Comparison of ENCODE assay signal across 8 cellular contexts in the genomic region with DNA sequence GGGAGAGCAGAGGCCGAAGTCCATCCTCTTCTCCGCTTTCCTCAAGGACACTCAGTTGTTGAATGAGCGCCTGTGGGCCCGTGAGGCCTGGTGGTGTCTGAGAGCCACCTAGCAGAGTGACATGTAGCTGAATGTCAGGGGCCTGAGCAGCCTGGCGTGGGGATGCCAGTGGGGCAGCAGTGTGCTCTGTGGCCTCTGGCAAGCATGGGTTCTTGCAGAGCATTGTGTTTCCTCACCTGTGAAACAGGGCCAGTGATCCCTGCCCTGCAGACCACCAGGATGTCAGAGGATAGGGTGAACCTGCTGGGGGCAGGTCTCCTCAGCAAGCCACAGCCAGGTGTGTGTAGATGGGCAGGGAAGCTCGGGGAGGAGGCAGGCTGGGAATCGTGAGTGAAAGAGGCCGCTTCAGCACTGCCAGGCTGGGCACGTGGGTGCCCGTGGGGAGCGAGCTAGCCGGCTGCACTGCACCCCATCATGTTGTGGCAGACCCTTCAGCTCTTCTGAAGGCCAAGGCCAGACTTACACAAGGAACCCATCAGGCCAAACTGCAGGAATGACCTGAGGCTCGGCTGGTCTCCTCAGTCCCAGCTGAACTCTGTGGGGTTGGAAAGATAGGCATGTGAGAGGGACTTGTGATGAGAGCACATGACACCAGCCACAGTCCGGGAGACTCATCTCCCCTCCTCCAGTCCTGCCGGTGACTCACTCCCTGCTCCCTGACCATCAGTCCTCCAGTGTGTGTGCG. TPM values are rescaled to one million over a fixed set of nuclear protein-coding genes. Genes with fewer than 3 reads are reported as not detected.
DNase-seq lines count a peak whose midpoint lies in the region; ATAC-seq and TF ChIP-seq lines count a peak whose summit lies in the region.

No MANE protein-coding gene starts in this region.

- H3K79me2 ChIP-seq in mammary epithelial cell (ENCODE audit: insufficient read depth, low read length), result peaks cover 100% of the 10 kb centered on the region

- dilution Hi-C loops in mammary epithelial cell (cut with HindIII; ENCODE audit: low sequenced_read_pairs), result no loop called here

- H2AFZ ChIP-seq in mammary epithelial cell (ENCODE audit: low read depth, low read length), result no peak overlapping the region

- no peaks in the 10 kb centered on the region for H4K20me1 ChIP-seq in mammary epithelial cell (ENCODE audit: insufficient read depth, low read length)

- H3K27ac Mint-ChIP-seq in IgD-negative memory B cell, result peak overlapping the region; percentile 13 to 70 (median 59)

- no TSS peak for BruUV-seq in mammary epithelial cell (replicated peaks; lab: Mats Ljungman, UMichigan)

- no peaks in the 10 kb centered on the region for H3K27me3 ChIP-seq in mammary epithelial cell (ENCODE audit: insufficient read depth, low read length)

- no peaks in the 10 kb centered on the region for H3K27me3 Mint-ChIP-seq in IgD-negative memory B cell

- intact Hi-C loops in mammary epithelial cell (cut with micrococcal nuclease), result no loop called here

- H3K4me2 ChIP-seq in mammary epithelial cell (ENCODE audit: insufficient read depth, low read depth, low read length), result peak overlapping the region; percentile 55

- no peak overlapping the region for H3K9ac ChIP-seq in mammary epithelial cell (ENCODE audit: insufficient read depth, low read length)

- H3K9me3 ChIP-seq in mammary epithelial cell (replicated peaks; ENCODE audit: insufficient read depth, low read length), result no peaks in the 10 kb centered on the region

- H3K36me3 Mint-ChIP-seq in IgD-negative memory B cell, result peaks cover 5% of the 10 kb centered on the region

- TF ChIP-seq CTCF in AG10803 (conservative IDR thresholded peaks at IDR 0.05; ENCODE audit: low read length) (no peak), mammary epithelial cell (conservative IDR thresholded peaks at IDR 0.05 in 1 of 2, IDR thresholded peaks at IDR 0.05 in 1 of 2; ENCODE audit: extremely low read depth in 1 of 2, insufficient read depth in 1 of 2, low read depth in 1 of 2, low read length in 2 of 2) (no peak)

- WGBS in mammary epithelial cell (ENCODE audit: low coverage, missing lambda C conversion rate), result 71% methylated on average over 15 of the region's 16 CpGs

- DNase-seq in AG10803 (ENCODE audit: low read depth) (peak; percentile 92), mammary epithelial cell (peak; percentile 86), kidney tubule cell (ENCODE audit: low spot score) (peak; percentile 94)

- H3K4me3 Mint-ChIP-seq in IgD-negative memory B cell, result peak overlapping the region in 2 of 4 donors; percentile 22 to 76

- H3K4me1 Mint-ChIP-seq in IgD-negative memory B cell, result peaks cover 28 to 53% (median 30%) of the 10 kb centered on the region in 3 donors

- ATAC-seq in GM18511 (IDR thresholded peaks at IDR 0.05; ENCODE audit: unreplicated experiment), result no peak
- ATAC-seq in GM21529 (IDR thresholded peaks at IDR 0.05; ENCODE audit: unreplicated experiment), result no peak
- no peak for ATAC-seq in GM19463 (IDR thresholded peaks at IDR 0.05; ENCODE audit: unreplicated experiment)

- H3K4me3 ChIP-seq in AG10803 (ENCODE audit: low read length) (peak overlapping the region; percentile 22; the same call in 1 of the 2 replicates), mammary epithelial cell (replicated peaks in 1 of 3; ENCODE audit: insufficient read depth in 1 of 3, low read depth in 2 of 3, low read length in 3 of 3) (no peak overlapping the region)

- peaks cover 41% of the 10 kb centered on the region for H3K4me1 ChIP-seq in mammary epithelial cell (ENCODE audit: insufficient read depth, low read length)

- no peaks in the 10 kb centered on the region for H3K9me3 Mint-ChIP-seq in IgD-negative memory B cell

- no peaks in the 10 kb centered on the region for H3K36me3 ChIP-seq in mammary epithelial cell (ENCODE audit: insufficient read depth, low read length)

- CTCF ChIA-PET in mammary epithelial cell (lab: Charles Lee; ENCODE audit: low non-redundant PET), result interaction anchor here (0.6 kb wide), 1 partner anchor 59 kb away, joined by 3 read pairs; a partner anchor contains a TSS

- in situ Hi-C loops in mammary epithelial cell (cut with MboI; ENCODE audit: low sequenced_read_pairs in 2 of 2), result no loop called here

- H3K27ac ChIP-seq in mammary epithelial cell (ENCODE audit: insufficient read depth, low read depth, low read length), result no peak overlapping the region
- H3K27ac ChIP-seq in temporal lobe (ENCODE audit: low read depth, low read length), result peak overlapping the region; percentile 88

RNA-seq across cellular contexts. Expression of a gene that starts 5.0 kb away (rescaled TPM):
- polyA plus RNA-seq in IgD-negative memory B cell, result 2.3 TPM
- total RNA-seq in mammary epithelial cell, result 10 to 100 TPM; 32.9 to 48.0 TPM
- polyA plus RNA-seq in mammary epithelial cell, result 15.2 TPM
- 15.8 TPM for polyA minus RNA-seq in mammary epithelial cell
- total RNA-seq in temporal lobe, result 18.9 TPM

RNA-seq across cellular contexts. Expression of a gene that starts 18.9 kb away (rescaled TPM):
- 115 TPM for polyA plus RNA-seq in IgD-negative memory B cell
- 10 to 100 TPM in 1 of 2 donors, 1 to 10 TPM in 1; 9.5 to 18.6 TPM for total RNA-seq in mammary epithelial cell
- polyA plus RNA-seq in mammary epithelial cell, result 41.3 TPM
- polyA minus RNA-seq in mammary epithelial cell, result 4.1 TPM
- total RNA-seq in temporal lobe, result 5.9 TPM

RNA-seq across cellular contexts. Expression of a gene that starts 21.7 kb away (rescaled TPM):
- 74.4 TPM for polyA plus RNA-seq in IgD-negative memory B cell
- total RNA-seq in mammary epithelial cell, result under 1 TPM in 1 of 2 donors, not detected in 1; 0.66 TPM
- polyA plus RNA-seq in mammary epithelial cell, result 0.22 TPM
- 0.41 TPM for polyA minus RNA-seq in mammary epithelial cell
- under 0.01 TPM for total RNA-seq in temporal lobe

RNA-seq across cellular contexts. Expression of a gene that starts 59.1 kb away (rescaled TPM):
- polyA plus RNA-seq in IgD-negative memory B cell, result 27.0 TPM
- 10 to 100 TPM; 19.5 to 69.5 TPM for total RNA-seq in mammary epithelial cell
- 16.9 TPM for polyA plus RNA-seq in mammary epithelial cell
- polyA minus RNA-seq in mammary epithelial cell, result 32.6 TPM
- 6.6 TPM for total RNA-seq in temporal lobe
